2 cellular contexts compared by ENCODE assay signal in the genomic region with DNA sequence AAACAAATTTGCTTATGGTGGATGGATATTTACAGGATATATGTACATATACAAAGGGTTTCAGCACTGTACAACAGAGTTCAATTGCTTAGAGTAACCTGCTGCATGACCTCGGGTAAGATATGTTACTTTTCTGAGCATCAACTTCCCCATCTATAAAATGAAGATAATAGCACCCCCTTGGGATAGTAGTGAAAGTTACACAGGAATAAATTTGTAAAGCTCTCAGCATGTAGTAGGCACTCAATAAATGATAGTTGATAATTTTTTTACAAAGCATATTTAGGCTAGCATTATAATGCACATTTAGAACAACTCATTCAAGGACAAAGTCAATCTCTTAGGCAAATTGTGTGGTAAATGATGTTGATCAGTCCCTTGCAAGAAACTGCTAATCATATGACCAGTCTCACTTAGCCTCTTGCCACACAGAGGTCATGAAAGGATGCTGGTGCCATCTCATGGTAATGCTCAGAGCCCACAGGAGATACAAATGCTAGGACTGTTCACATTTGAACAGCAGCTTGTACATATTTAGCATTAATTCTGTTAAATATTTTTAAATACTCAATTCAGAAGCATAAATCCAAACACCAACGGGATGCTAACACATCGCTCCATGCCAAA.
TF ChIP-seq lines count a peak whose summit lies in the region.

No MANE protein-coding gene starts in this region.

TF ChIP-seq in Ishikawa, 13 proteins besides CTCF, POLR2A, EP300 and RAD21 (continued from another document):
- no peak for TF ChIP-seq FOXM1 (IDR thresholded peaks at IDR 0.05; ENCODE audit: borderline replicate concordance, low read depth)

TF ChIP-seq in liver, 16 proteins besides CTCF, POLR2A, EP300 and RAD21 (continued from another document):
- TF ChIP-seq, protein P1, sequence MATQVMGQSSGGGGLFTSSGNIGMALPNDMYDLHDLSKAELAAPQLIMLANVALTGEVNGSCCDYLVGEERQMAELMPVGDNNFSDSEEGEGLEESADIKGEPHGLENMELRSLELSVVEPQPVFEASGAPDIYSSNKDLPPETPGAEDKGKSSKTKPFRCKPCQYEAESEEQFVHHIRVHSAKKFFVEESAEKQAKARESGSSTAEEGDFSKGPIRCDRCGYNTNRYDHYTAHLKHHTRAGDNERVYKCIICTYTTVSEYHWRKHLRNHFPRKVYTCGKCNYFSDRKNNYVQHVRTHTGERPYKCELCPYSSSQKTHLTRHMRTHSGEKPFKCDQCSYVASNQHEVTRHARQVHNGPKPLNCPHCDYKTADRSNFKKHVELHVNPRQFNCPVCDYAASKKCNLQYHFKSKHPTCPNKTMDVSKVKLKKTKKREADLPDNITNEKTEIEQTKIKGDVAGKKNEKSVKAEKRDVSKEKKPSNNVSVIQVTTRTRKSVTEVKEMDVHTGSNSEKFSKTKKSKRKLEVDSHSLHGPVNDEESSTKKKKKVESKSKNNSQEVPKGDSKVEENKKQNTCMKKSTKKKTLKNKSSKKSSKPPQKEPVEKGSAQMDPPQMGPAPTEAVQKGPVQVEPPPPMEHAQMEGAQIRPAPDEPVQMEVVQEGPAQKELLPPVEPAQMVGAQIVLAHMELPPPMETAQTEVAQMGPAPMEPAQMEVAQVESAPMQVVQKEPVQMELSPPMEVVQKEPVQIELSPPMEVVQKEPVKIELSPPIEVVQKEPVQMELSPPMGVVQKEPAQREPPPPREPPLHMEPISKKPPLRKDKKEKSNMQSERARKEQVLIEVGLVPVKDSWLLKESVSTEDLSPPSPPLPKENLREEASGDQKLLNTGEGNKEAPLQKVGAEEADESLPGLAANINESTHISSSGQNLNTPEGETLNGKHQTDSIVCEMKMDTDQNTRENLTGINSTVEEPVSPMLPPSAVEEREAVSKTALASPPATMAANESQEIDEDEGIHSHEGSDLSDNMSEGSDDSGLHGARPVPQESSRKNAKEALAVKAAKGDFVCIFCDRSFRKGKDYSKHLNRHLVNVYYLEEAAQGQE (IDR thresholded peaks at IDR 0.05): no peak
- TF ChIP-seq HNF4G (IDR thresholded peaks at IDR 0.05): no peak
- TF ChIP-seq NR2F2 (IDR thresholded peaks at IDR 0.05): no peak
- no peak for TF ChIP-seq FOXA2 (IDR thresholded peaks at IDR 0.05)
- TF ChIP-seq, protein P2, sequence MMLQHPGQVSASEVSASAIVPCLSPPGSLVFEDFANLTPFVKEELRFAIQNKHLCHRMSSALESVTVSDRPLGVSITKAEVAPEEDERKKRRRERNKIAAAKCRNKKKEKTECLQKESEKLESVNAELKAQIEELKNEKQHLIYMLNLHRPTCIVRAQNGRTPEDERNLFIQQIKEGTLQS (IDR thresholded peaks at IDR 0.05): no peak
- TF ChIP-seq, protein P3, sequence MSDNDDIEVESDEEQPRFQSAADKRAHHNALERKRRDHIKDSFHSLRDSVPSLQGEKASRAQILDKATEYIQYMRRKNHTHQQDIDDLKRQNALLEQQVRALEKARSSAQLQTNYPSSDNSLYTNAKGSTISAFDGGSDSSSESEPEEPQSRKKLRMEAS (IDR thresholded peaks at IDR 0.05): no peak
